Comparison of ENCODE assay signal across 8 cellular contexts in the genomic region with DNA sequence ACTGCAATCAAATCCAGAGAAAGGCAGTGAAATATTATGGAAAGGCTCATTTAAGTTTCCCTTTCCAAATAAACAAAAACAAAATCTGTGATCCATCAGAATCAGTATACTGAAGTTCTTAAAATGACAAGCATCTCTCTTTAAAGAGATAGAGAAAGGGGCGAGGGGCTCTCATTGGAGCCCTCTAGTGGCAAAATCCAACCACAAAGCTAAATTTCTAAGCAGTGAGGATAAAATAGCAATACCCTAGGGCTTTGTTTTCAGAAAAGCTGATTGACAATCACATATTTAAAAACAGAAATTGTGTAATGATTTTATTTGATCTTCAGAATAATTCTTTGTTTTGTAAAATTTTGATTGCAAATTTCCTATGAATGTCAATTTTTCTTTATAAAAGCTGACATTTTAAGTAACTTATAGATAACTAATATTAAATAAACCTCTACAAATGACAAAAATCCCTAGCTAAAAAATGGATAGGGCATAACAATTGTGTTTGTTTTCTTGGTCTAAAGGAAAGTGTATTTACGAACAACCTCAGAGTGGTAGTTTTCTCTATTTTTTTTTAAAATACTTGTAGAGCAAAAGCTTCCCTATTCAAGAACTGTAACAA.
A peak's percentile ranks its signal among the peaks of the same experiment; 100 is the strongest.
DNase-seq lines count a peak whose midpoint lies in the region; ATAC-seq and TF ChIP-seq lines count a peak whose summit lies in the region.

No MANE protein-coding gene starts in this region.

- no peak overlapping the region for H3K18ac ChIP-seq in mesendoderm (ENCODE audit: low read length)

- no peaks in the 10 kb centered on the region for H3K36me3 ChIP-seq in mammary epithelial cell (ENCODE audit: insufficient read depth, low read length)
- H3K36me3 ChIP-seq in mesendoderm (ENCODE audit: control insufficient read depth, insufficient read depth, low read length), result no peaks in the 10 kb centered on the region

- TF ChIP-seq CTCF in AG09319 (IDR thresholded peaks at IDR 0.05; ENCODE audit: low read depth, low read length), result peak; percentile 77
- peak; percentile 65 for TF ChIP-seq CTCF in GM10248 (IDR thresholded peaks at IDR 0.05; ENCODE audit: control extremely low read depth, extremely low read depth, low read depth, missing control alignments)
- TF ChIP-seq CTCF in mammary epithelial cell (conservative IDR thresholded peaks at IDR 0.05 in 1 of 2, IDR thresholded peaks at IDR 0.05 in 1 of 2; ENCODE audit: extremely low read depth in 1 of 2, insufficient read depth in 1 of 2, low read depth in 1 of 2, low read length in 2 of 2), result peak; percentile 60 to 73

- WGBS in mammary epithelial cell (ENCODE audit: low coverage, missing lambda C conversion rate), result 0% methylated on average over 2 of the region's 2 CpGs
- WGBS in mesendoderm (ENCODE audit: extremely low coverage, insufficient coverage, low lambda C conversion rate), result no CpG with 5 or more reads among the region's 2 CpGs

- no peak overlapping the region for H3K23ac ChIP-seq in mesendoderm (ENCODE audit: low read length)

- H4K8ac ChIP-seq in mesendoderm (ENCODE audit: low read depth, low read length), result no peak overlapping the region

- no peak overlapping the region for H3K4me2 ChIP-seq in mammary epithelial cell (ENCODE audit: insufficient read depth, low read depth, low read length)
- H3K4me2 ChIP-seq in mesendoderm (ENCODE audit: low read length), result no peak overlapping the region

- H3K27ac Mint-ChIP-seq in activated T-helper 17 cell treated with anti-CD3 and anti-CD28 coated beads, Interleukin-2, amount 50 U/mL, for 72 hours, result no peak overlapping the region

- no peak overlapping the region for H3K4me3 Mint-ChIP-seq in activated T-helper 17 cell treated with anti-CD3 and anti-CD28 coated beads, Interleukin-2, amount 50 U/mL, for 72 hours

- no peak overlapping the region for H3K4me3 ChIP-seq in mammary epithelial cell (replicated peaks in 1 of 3; ENCODE audit: insufficient read depth in 1 of 3, low read depth in 2 of 3, low read length in 3 of 3)
- H3K4me3 ChIP-seq in mesendoderm (ENCODE audit: low read length), result no peak overlapping the region

- H3K9ac ChIP-seq in mammary epithelial cell (ENCODE audit: insufficient read depth, low read length) (no peak overlapping the region), mesendoderm (ENCODE audit: low read length) (no peak overlapping the region)

- no peak overlapping the region for H2BK120ac ChIP-seq in mesendoderm (ENCODE audit: low read depth, low read length)

- POLR2A ChIA-PET in GM10248 (lab: Yijun Ruan, JAX), result no interaction called here

- H4K5ac ChIP-seq in mesendoderm (ENCODE audit: low read length), result no peak overlapping the region

- intact Hi-C loops in mammary epithelial cell (cut with micrococcal nuclease), result loop anchor here (1.0 to 10.0 kb wide), 3 partner anchors 133 to 710 kb away; a partner anchor contains a TSS

- no peaks in the 10 kb centered on the region for H3K79me1 ChIP-seq in mesendoderm (ENCODE audit: low read length)

- H3K9me3 ChIP-seq in mammary epithelial cell (replicated peaks; ENCODE audit: insufficient read depth, low read length), result no peaks in the 10 kb centered on the region

- H2AK5ac ChIP-seq in mesendoderm (ENCODE audit: low read length), result no peak overlapping the region

- no peaks in the 10 kb centered on the region for H3K36me3 Mint-ChIP-seq in activated T-helper 17 cell treated with anti-CD3 and anti-CD28 coated beads, Interleukin-2, amount 50 U/mL, for 72 hours (ENCODE audit: low read depth)

- CTCF ChIA-PET in GM10248 (lab: Yijun Ruan, JAX), result interaction anchor here (0.6 to 4.5 kb wide), 33 partner anchors 9 to 710 kb away, joined by 3 to 38 read pairs (median 5); a partner anchor contains a TSS
- CTCF ChIA-PET in mammary epithelial cell (lab: Charles Lee; ENCODE audit: low non-redundant PET), result interaction anchor here (0.6 to 0.7 kb wide), 2 partner anchors 178 to 609 kb away, joined by 3 read pairs; no protein-coding TSS in a partner anchor

- H2AFZ ChIP-seq in mammary epithelial cell (ENCODE audit: low read depth, low read length), result no peak overlapping the region

- H3K4ac ChIP-seq in mesendoderm (ENCODE audit: low read depth, low read length), result no peak overlapping the region

- dilution Hi-C loops in mammary epithelial cell (cut with HindIII; ENCODE audit: low sequenced_read_pairs), result no loop called here

- no peaks in the 10 kb centered on the region for H4K20me1 ChIP-seq in mammary epithelial cell (ENCODE audit: insufficient read depth, low read length)

- no peak overlapping the region for H2BK5ac ChIP-seq in mesendoderm (ENCODE audit: low read length)

- no peak overlapping the region for H3K56ac ChIP-seq in mesendoderm (ENCODE audit: low read length)

- DNase-seq in AG09319 (ENCODE audit: extremely low read depth, low read depth) (peak; percentile 5), GM10248 (ENCODE audit: extremely low spot score) (peak; percentile 30), NCI-H460 (ENCODE audit: extremely low read depth, low read depth) (peak; percentile 33), mammary epithelial cell (peak; percentile 20), mesendoderm (peak; percentile 45)

- no peak overlapping the region for H3K27ac ChIP-seq in mammary epithelial cell (ENCODE audit: insufficient read depth, low read depth, low read length)
- no peak overlapping the region for H3K27ac ChIP-seq in mesendoderm (ENCODE audit: low read depth, low read length)

- no peak overlapping the region for H2BK15ac ChIP-seq in mesendoderm (replicated peaks; ENCODE audit: low read depth)

- no peaks in the 10 kb centered on the region for H3K4me1 Mint-ChIP-seq in activated T-helper 17 cell treated with anti-CD3 and anti-CD28 coated beads, Interleukin-2, amount 50 U/mL, for 72 hours

- no TSS peak for BruUV-seq in mammary epithelial cell (replicated peaks; lab: Mats Ljungman, UMichigan)

- H3K27me3 ChIP-seq in mammary epithelial cell (ENCODE audit: insufficient read depth, low read length) (no peaks in the 10 kb centered on the region), mesendoderm (ENCODE audit: insufficient read depth, low read length, poor library complexity) (no peaks in the 10 kb centered on the region)

- H3K9me3 Mint-ChIP-seq in activated T-helper 17 cell treated with anti-CD3 and anti-CD28 coated beads, Interleukin-2, amount 50 U/mL, for 72 hours, result no peaks in the 10 kb centered on the region

- no peaks in the 10 kb centered on the region for H3K4me1 ChIP-seq in mammary epithelial cell (ENCODE audit: insufficient read depth, low read length)
- no peaks in the 10 kb centered on the region for H3K4me1 ChIP-seq in mesendoderm (ENCODE audit: control insufficient read depth, low read depth, low read length)

- H3K79me2 ChIP-seq in mammary epithelial cell (ENCODE audit: insufficient read depth, low read length) (no peaks in the 10 kb centered on the region), mesendoderm (ENCODE audit: control insufficient read depth, insufficient read depth, low read length) (no peaks in the 10 kb centered on the region)

- peak; percentile 76 for ATAC-seq in HG02798 (IDR thresholded peaks at IDR 0.05; ENCODE audit: poor library complexity, unreplicated experiment)
- ATAC-seq in activated T-helper 17 cell treated with anti-CD3 and anti-CD28 coated beads, Interleukin-2, amount 50 U/mL, for 72 hours (replicated peaks), result no peak
- ATAC-seq in HG03039 (IDR thresholded peaks at IDR 0.05; ENCODE audit: unreplicated experiment), result no peak

- H3K27me3 Mint-ChIP-seq in activated T-helper 17 cell treated with anti-CD3 and anti-CD28 coated beads, Interleukin-2, amount 50 U/mL, for 72 hours, result no peaks in the 10 kb centered on the region

- in situ Hi-C loops in mammary epithelial cell (cut with MboI; ENCODE audit: low sequenced_read_pairs in 2 of 2), result no loop called here
